11 cellular contexts compared by ENCODE assay signal in the genomic region with DNA sequence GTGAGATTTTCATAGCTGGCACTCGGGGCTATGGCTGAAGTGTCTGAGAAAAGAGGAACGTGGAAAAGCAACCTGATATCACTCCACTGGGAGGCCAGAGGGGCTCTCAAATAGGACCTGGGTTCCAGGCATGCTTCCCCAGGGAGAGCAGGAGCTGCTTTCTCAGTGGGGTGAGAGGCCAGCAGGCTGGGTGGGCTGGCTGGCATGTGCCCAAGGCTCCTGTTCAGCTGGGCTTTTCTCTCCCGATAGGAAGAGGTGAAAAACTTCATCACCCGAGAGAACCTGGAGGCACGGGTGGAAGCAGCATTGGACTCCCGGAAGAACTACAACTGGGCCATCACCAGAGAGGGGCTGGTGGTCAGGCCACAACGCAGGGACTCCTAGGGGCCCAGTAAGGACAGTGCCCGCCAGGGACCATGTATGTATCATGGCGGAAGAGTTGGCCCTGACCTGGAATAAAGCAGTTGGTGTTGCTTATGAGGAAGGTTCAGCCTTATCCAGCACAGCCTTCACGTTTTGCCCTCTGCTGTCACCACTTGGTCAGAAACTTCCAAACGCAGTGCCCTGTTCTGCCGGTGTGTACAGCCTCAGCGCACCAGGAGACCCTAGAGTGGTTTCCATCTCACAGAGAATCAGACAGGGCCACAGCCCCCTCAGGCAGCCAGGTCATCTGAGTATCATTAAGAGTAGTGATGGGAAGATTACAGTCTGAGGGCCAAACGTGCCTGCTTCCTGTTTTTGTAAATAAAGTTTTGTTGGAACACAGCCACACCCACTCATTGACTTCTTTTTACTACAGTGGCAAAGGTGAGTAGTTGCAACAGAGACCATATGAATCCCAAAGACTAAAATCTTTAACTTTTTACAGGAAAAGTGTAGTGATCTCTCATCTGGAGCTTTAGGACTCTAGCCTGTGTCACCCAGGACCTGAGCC. TPM values are rescaled to one million over a fixed set of nuclear protein-coding genes. Genes with fewer than 3 reads are reported as not detected.
A peak's percentile ranks its signal among the peaks of the same experiment; 100 is the strongest.
DNase-seq lines count a peak whose midpoint lies in the region; ATAC-seq and TF ChIP-seq lines count a peak whose summit lies in the region.
"Had no signal": no experiment of that assay in that cellular context is flagged by ENCODE, and none has a peak within 500 bp of the region (broad histone marks: within the 10 kb centered on the region; RNA-seq: fewer than 3 reads in every experiment).

No MANE protein-coding gene starts in this region.

- intact Hi-C loops in left ventricle myocardium inferior (cut with micrococcal nuclease): no loop called here
- intact Hi-C loops in left ventricle myocardium superior (cut with micrococcal nuclease): no loop called here
- intact Hi-C loops in upper lobe of right lung (cut with DNase I): no loop called here

- no peaks in the 10 kb centered on the region for H3K9me3 Mint-ChIP-seq in T-cell

- peaks cover 17% of the 10 kb centered on the region for H3K36me3 Mint-ChIP-seq in T-cell

- peaks cover 16 to 23% (median 20%) of the 10 kb centered on the region in 3 donors for H3K4me1 Mint-ChIP-seq in T-cell

- H3K4me3 Mint-ChIP-seq in T-cell: peak overlapping the region; percentile 79 to 82 (median 82)

- H3K9me3 ChIP-seq in left ventricle myocardium inferior (replicated peaks): no peaks in the 10 kb centered on the region
- no peaks in the 10 kb centered on the region for H3K9me3 ChIP-seq in upper lobe of right lung

- H3K27me3 ChIP-seq in left ventricle myocardium inferior (ENCODE audit: low read depth): no peaks in the 10 kb centered on the region
- H3K27me3 ChIP-seq in upper lobe of right lung: no peaks in the 10 kb centered on the region

- DNase-seq in left ventricle myocardium inferior (no peak), left ventricle myocardium superior (no peak), T-cell (no peak), epithelial cell of esophagus (ENCODE audit: low read depth) (no peak), upper lobe of right lung (no peak), NCI-H1436 treated with DMSO at 0.1 percent for 48 hours (lab: John Stamatoyannopoulos, UW) (no peak)
- DNase-seq: left cardiac atrium; NK-92 treated with Interleukin-12 subunit alpha and Interleukin-12 subunit beta, amount 100 ng/mL, for 24 hours had no signal

- ATAC-seq in left ventricle myocardium superior (no peak), T-cell (replicated peaks in 1 of 4) (no peak), upper lobe of right lung (no peak), GM21529 (IDR thresholded peaks at IDR 0.05; ENCODE audit: unreplicated experiment) (no peak), HG03521 (IDR thresholded peaks at IDR 0.05; ENCODE audit: unreplicated experiment) (no peak)
- ATAC-seq: left cardiac atrium had no signal

- peak overlapping the region; percentile 87 for H3K4me3 ChIP-seq in left ventricle myocardium inferior
- H3K4me3 ChIP-seq in epithelial cell of esophagus (ENCODE audit: low read length): peak overlapping the region; percentile 70
- peak overlapping the region; percentile 90 for H3K4me3 ChIP-seq in upper lobe of right lung

- CTCF ChIA-PET in T-cell (lab: Charles Lee): no interaction called here

- no peak for TF ChIP-seq CTCF in left ventricle myocardium inferior (IDR thresholded peaks at IDR 0.05; ENCODE audit: borderline replicate concordance)
- TF ChIP-seq CTCF in epithelial cell of esophagus (IDR thresholded peaks at IDR 0.05; ENCODE audit: insufficient read depth, low read depth, low read length, missing control alignments): no peak
- TF ChIP-seq CTCF in upper lobe of right lung (IDR thresholded peaks at IDR 0.05): no peak

- H3K27ac ChIP-seq in left ventricle myocardium inferior (replicated peaks) (no peak overlapping the region), upper lobe of right lung (no peak overlapping the region)

- peak overlapping the region in 1 of 2 donors; percentile 58 for H3K27ac Mint-ChIP-seq in T-cell

- POLR2A ChIA-PET in T-cell (lab: Charles Lee): interaction anchor here in 1 of 2 donors (0.5 kb wide), 1 partner anchor 990 kb away, joined by 8 read pairs; no protein-coding TSS in a partner anchor

- peaks cover 36% of the 10 kb centered on the region for H3K4me1 ChIP-seq in left ventricle myocardium inferior
- peaks cover 10% of the 10 kb centered on the region for H3K4me1 ChIP-seq in upper lobe of right lung

- peaks cover 26% of the 10 kb centered on the region for H3K36me3 ChIP-seq in left ventricle myocardium inferior
- peaks cover 30% of the 10 kb centered on the region for H3K36me3 ChIP-seq in upper lobe of right lung

- H3K27me3 Mint-ChIP-seq in T-cell: no peaks in the 10 kb centered on the region

RNA-seq across cellular contexts. Expression of a gene that starts 1.9 kb away (rescaled TPM):
- 55.6 TPM for total RNA-seq in left ventricle myocardium inferior
- 57.5 TPM for total RNA-seq in left ventricle myocardium superior
- 10 to 100 TPM; 20.9 to 38.5 (median 36.8) TPM for total RNA-seq in T-cell
- total RNA-seq in upper lobe of right lung: 32.0 TPM

RNA-seq across cellular contexts. Expression of a gene that starts 4.3 kb away (rescaled TPM):
- total RNA-seq in left ventricle myocardium inferior: not detected
- total RNA-seq in left ventricle myocardium superior: not detected
- 1 to 10 TPM in 4 of 5 donors, under 1 TPM in 1; 0.60 to 3.4 (median 1.8) TPM for total RNA-seq in T-cell
- not detected for total RNA-seq in upper lobe of right lung
- total RNA-seq: left cardiac atrium, renal cortical epithelial cell had no signal

RNA-seq across cellular contexts. Expression of a gene that starts 23.7 kb away (rescaled TPM):
- total RNA-seq in left ventricle myocardium inferior: not detected
- total RNA-seq in left ventricle myocardium superior: not detected
- 1 to 10 TPM in 2 of 5 donors, under 1 TPM in 1, not detected in 2; 0.92 to 3.0 (median 1.5) TPM for total RNA-seq in T-cell
- total RNA-seq in upper lobe of right lung: not detected
- total RNA-seq: renal cortical epithelial cell had no signal

RNA-seq across cellular contexts. Expression of a gene that starts 36.8 kb away (rescaled TPM):
- total RNA-seq in left ventricle myocardium inferior (0.38 TPM), left ventricle myocardium superior (not detected), T-cell (1 to 10 TPM in 1 of 5 donors, under 1 TPM in 2, not detected in 2; 0.44 to 1.6 (median 0.59) TPM), upper lobe of right lung (not detected)
- total RNA-seq: left cardiac atrium, renal cortical epithelial cell had no signal
